Comparison of ENCODE assay signal across 8 cellular contexts in the genomic region with DNA sequence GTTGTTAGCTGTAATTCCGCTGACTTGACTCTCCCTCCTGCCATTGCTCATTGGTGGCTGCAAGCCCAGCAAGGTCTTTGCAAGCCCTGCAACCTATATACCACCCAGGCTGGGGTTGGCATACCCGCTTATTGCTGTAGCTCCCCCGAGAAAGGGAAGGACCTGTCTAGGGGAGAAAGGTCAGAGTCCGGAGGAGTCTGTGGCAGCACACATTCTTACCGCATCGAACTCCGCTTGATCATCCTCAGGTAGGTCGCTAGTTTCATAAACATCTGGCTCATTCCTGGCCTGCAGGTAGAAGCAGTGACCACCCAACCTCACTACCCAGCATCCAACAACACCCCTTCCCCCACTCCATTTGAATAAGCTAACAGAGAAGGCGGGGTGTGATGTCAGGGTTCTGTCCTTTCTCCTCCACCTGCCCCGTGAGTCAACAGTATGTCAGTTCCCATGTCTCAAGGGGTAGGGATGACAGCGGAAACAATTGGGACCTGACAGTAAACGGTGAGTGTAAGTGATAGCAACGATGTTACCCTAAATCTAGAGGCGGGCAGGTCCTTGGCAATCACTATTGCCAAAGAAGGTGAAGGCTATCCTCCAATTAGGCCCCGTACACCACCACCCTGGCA. TPM values are rescaled to one million over a fixed set of nuclear protein-coding genes. Genes with fewer than 3 reads are reported as not detected.
A peak's percentile ranks its signal among the peaks of the same experiment; 100 is the strongest.
DNase-seq lines count a peak whose midpoint lies in the region; ATAC-seq and TF ChIP-seq lines count a peak whose summit lies in the region.

No MANE protein-coding gene starts in this region.

- peaks cover 27% of the 10 kb centered on the region for H4K20me1 ChIP-seq in neural progenitor cell (ENCODE audit: low read depth)

- no peaks in the 10 kb centered on the region for H3K9me3 Mint-ChIP-seq in CD8-positive, alpha-beta memory T cell
- no peaks in the 10 kb centered on the region for H3K9me3 Mint-ChIP-seq in neural progenitor cell

- H3K36me3 Mint-ChIP-seq in CD8-positive, alpha-beta memory T cell = peaks cover 0 to 36% (median 0%) of the 10 kb centered on the region in 3 donors
- peaks cover 3% of the 10 kb centered on the region for H3K36me3 Mint-ChIP-seq in neural progenitor cell

- peak overlapping the region; percentile 92 for H3K4me2 ChIP-seq in neural progenitor cell

- intact Hi-C loops in sciatic nerve (cut with DNase I) = no loop called here

- H3K27ac ChIP-seq in CD8-positive, alpha-beta memory T cell (ENCODE audit: low read depth, low read length) = peak overlapping the region; percentile 88
- H3K27ac ChIP-seq in duodenal mucosa (ENCODE audit: low read depth, low read length) (peak overlapping the region; percentile 68), neural progenitor cell (no peak overlapping the region)

- POLR2A ChIA-PET in CD8-positive, alpha-beta memory T cell (lab: Charles Lee) = interaction anchor here (1.1 to 1.8 kb wide), 2 partner anchors 25 to 69 kb away, joined by 3 to 7 read pairs; partner anchors contain the start of gene DDIT3

- TF ChIP-seq CTCF in neural progenitor cell (IDR thresholded peaks at IDR 0.05) (no peak), GM10266 (IDR thresholded peaks at IDR 0.05; ENCODE audit: control insufficient read depth, insufficient read depth, low read depth, missing control alignments) (no peak)

- peak overlapping the region; percentile 78 for H3K4me3 ChIP-seq in CD8-positive, alpha-beta memory T cell (ENCODE audit: low read length)
- H3K4me3 ChIP-seq in MG63 (peak overlapping the region; percentile 91), duodenal mucosa (ENCODE audit: low read depth in 1 of 2, low read length in 2 of 2) (peak overlapping the region; percentile 81 to 88), neural progenitor cell (peak overlapping the region; percentile 93)

- CTCF ChIA-PET in CD8-positive, alpha-beta memory T cell (lab: Charles Lee) = interaction anchor here (1.0 to 1.8 kb wide), 4 partner anchors 15 to 83 kb away, joined by 3 to 8 read pairs (median 4); no protein-coding TSS in a partner anchor

- peak overlapping the region; percentile 91 to 99 (median 96) for H3K4me3 Mint-ChIP-seq in CD8-positive, alpha-beta memory T cell
- peak overlapping the region; percentile 97 for H3K4me3 Mint-ChIP-seq in neural progenitor cell

- H3K9me3 ChIP-seq in CD8-positive, alpha-beta memory T cell (ENCODE audit: low read length) = no peaks in the 10 kb centered on the region
- H3K9me3 ChIP-seq in MG63 (no peaks in the 10 kb centered on the region), duodenal mucosa (ENCODE audit: control insufficient read depth in 1 of 2, low read length in 2 of 2) (no peaks in the 10 kb centered on the region), neural progenitor cell (ENCODE audit: low read depth) (no peaks in the 10 kb centered on the region)

- H3K27ac Mint-ChIP-seq in CD8-positive, alpha-beta memory T cell = peak overlapping the region; percentile 70 to 98 (median 96)
- peak overlapping the region; percentile 96 for H3K27ac Mint-ChIP-seq in neural progenitor cell

- peak in 1 of 5 donors; percentile 35 for DNase-seq in CD8-positive, alpha-beta memory T cell
- DNase-seq in MG63 = no peak
- no peak for DNase-seq in neural progenitor cell (ENCODE audit: low spot score)
- DNase-seq in activated CD4-positive, CD25-positive, alpha-beta regulatory T cell (lab: John Stamatoyannopoulos, UW) = no peak
- no peak for DNase-seq in GM10266 (ENCODE audit: extremely low spot score)
- DNase-seq in sciatic nerve (ENCODE audit: low spot score) = no peak
- DNase-seq in NCI-H345 (lab: John Stamatoyannopoulos, UW) = no peak

- H3F3A ChIP-seq in neural progenitor cell (ENCODE audit: low read depth) = peaks cover 18% of the 10 kb centered on the region

- H3K4me1 Mint-ChIP-seq in CD8-positive, alpha-beta memory T cell = peaks cover 50 to 61% (median 53%) of the 10 kb centered on the region in 3 donors
- H3K4me1 Mint-ChIP-seq in neural progenitor cell = peaks cover 30% of the 10 kb centered on the region

- no peaks in the 10 kb centered on the region for H3K36me3 ChIP-seq in CD8-positive, alpha-beta memory T cell (ENCODE audit: insufficient read depth, low read length)
- H3K36me3 ChIP-seq in MG63 = peaks cover 26% of the 10 kb centered on the region
- peaks cover 0 to 6% of the 10 kb centered on the region in 2 donors for H3K36me3 ChIP-seq in duodenal mucosa (ENCODE audit: control insufficient read depth in 1 of 2, insufficient read depth in 2 of 2, low read length in 2 of 2)
- no peaks in the 10 kb centered on the region for H3K36me3 ChIP-seq in neural progenitor cell

- H2AFZ ChIP-seq in neural progenitor cell (replicated peaks) = no peak overlapping the region

- no peaks in the 10 kb centered on the region for H3K27me3 ChIP-seq in CD8-positive, alpha-beta memory T cell (ENCODE audit: insufficient read depth, low read length, poor library complexity, severe bottlenecking)
- H3K27me3 ChIP-seq in MG63 = no peaks in the 10 kb centered on the region
- peaks cover 22 to 23% of the 10 kb centered on the region in 2 donors for H3K27me3 ChIP-seq in duodenal mucosa (ENCODE audit: control insufficient read depth in 1 of 2, insufficient read depth in 2 of 2, low read length in 2 of 2)
- H3K27me3 ChIP-seq in neural progenitor cell = peaks cover 24% of the 10 kb centered on the region

- H3K9ac ChIP-seq in duodenal mucosa (ENCODE audit: low read depth in 1 of 2, low read length in 2 of 2) = peak overlapping the region; percentile 85 to 94
- H3K9ac ChIP-seq in neural progenitor cell = peak overlapping the region; percentile 98

- ATAC-seq in sciatic nerve = no peak

- H3K4me1 ChIP-seq in CD8-positive, alpha-beta memory T cell (ENCODE audit: insufficient read depth, low read length) = peaks cover 30% of the 10 kb centered on the region
- H3K4me1 ChIP-seq in duodenal mucosa (ENCODE audit: control insufficient read depth in 1 of 2, insufficient read depth in 2 of 2, low read length in 2 of 2) (peaks cover 18 to 22% of the 10 kb centered on the region in 2 donors), neural progenitor cell (peaks cover 15% of the 10 kb centered on the region)

- peaks cover 40% of the 10 kb centered on the region for H3K79me2 ChIP-seq in neural progenitor cell (ENCODE audit: low read depth)

- H3K27me3 Mint-ChIP-seq in CD8-positive, alpha-beta memory T cell = no peaks in the 10 kb centered on the region
- H3K27me3 Mint-ChIP-seq in neural progenitor cell (ENCODE audit: insufficient read depth, low read depth) = peaks cover 27% of the 10 kb centered on the region

RNA-seq across cellular contexts. Expression of gene DCTN2, which starts 1.1 kb away (rescaled TPM):
- 10 to 100 TPM; 98.7 to 99.3 TPM for total RNA-seq in CD8-positive, alpha-beta memory T cell
- 80.8 TPM for polyA plus RNA-seq in CD8-positive, alpha-beta memory T cell
- total RNA-seq in MG63 (2014; rRNA removed; shearing (Covaris generic); ENCODE audit: low replicate concordance) = 158 and 249 TPM in 2 replicates
- total RNA-seq in neural progenitor cell (ENCODE audit: low replicate concordance) (147 and 192 TPM in 2 replicates), sciatic nerve (104 TPM)

RNA-seq across cellular contexts. Expression of gene KIF5A, which starts 3.9 kb away (rescaled TPM):
- 1 to 10 TPM; 1.8 to 2.1 TPM for total RNA-seq in CD8-positive, alpha-beta memory T cell
- 0.12 TPM for polyA plus RNA-seq in CD8-positive, alpha-beta memory T cell
- not detected in 2 replicates for total RNA-seq in MG63 (2014; rRNA removed; shearing (Covaris generic); ENCODE audit: low replicate concordance)
- 7.9 and 8.6 TPM in 2 replicates for total RNA-seq in neural progenitor cell (ENCODE audit: low replicate concordance)
- 5.6 TPM for total RNA-seq in sciatic nerve

RNA-seq across cellular contexts. Expression of gene MBD6, which starts 23.3 kb away (rescaled TPM):
- 10 to 100 TPM; 49.0 to 54.7 TPM for total RNA-seq in CD8-positive, alpha-beta memory T cell
- polyA plus RNA-seq in CD8-positive, alpha-beta memory T cell = 4.2 TPM
- 0.07 and 3.0 TPM in 2 replicates for total RNA-seq in MG63 (2014; rRNA removed; shearing (Covaris generic); ENCODE audit: low replicate concordance)
- total RNA-seq in neural progenitor cell (ENCODE audit: low replicate concordance) = 3.6 and 5.4 TPM in 2 replicates
- total RNA-seq in sciatic nerve = 76.2 TPM

RNA-seq across cellular contexts. Expression of gene DDIT3, which starts 25.6 kb away (rescaled TPM):
- total RNA-seq in CD8-positive, alpha-beta memory T cell = 10 to 100 TPM; 12.7 to 13.2 TPM
- polyA plus RNA-seq in CD8-positive, alpha-beta memory T cell = 11.7 TPM
- 9.9 and 17.1 TPM in 2 replicates for total RNA-seq in MG63 (2014; rRNA removed; shearing (Covaris generic); ENCODE audit: low replicate concordance)
- total RNA-seq in neural progenitor cell (ENCODE audit: low replicate concordance) = 2.3 and 4.3 TPM in 2 replicates
- total RNA-seq in sciatic nerve = 34.0 TPM

RNA-seq across cellular contexts. Expression of gene PIP4K2C, which starts 45.1 kb away (rescaled TPM):
- total RNA-seq in CD8-positive, alpha-beta memory T cell = 10 to 100 TPM; 24.7 to 29.7 TPM
- polyA plus RNA-seq in CD8-positive, alpha-beta memory T cell = 40.6 TPM
- total RNA-seq in MG63 (2014; rRNA removed; shearing (Covaris generic); ENCODE audit: low replicate concordance) = 16.3 and 98.3 TPM in 2 replicates
- 15.5 and 23.4 TPM in 2 replicates for total RNA-seq in neural progenitor cell (ENCODE audit: low replicate concordance)
- total RNA-seq in sciatic nerve = 26.0 TPM
